ENCODE assay signal across 10 cellular contexts in the genomic region with DNA sequence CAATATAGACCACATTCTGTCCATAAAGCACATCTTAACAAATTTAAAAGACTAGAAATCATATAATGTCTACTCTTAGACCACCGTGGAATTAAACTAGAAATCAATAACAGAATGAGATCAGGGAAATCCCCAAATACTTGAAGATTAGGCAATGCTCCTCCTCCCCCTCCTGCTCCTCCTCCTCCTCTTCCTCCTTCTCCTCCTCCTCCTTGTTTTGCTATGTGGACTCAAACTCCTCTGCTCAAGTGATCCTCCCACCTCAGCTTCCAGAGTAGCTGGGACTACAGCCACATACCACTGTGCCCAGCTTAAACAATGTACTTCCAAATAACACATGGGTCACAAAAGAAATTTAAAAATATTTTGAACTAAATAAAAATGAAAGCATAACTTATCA.
"Had no signal": no experiment of that assay in that cellular context is flagged by ENCODE, and none has a peak within 500 bp of the region (broad histone marks: within the 10 kb centered on the region; RNA-seq: fewer than 3 reads in every experiment).

No MANE protein-coding gene starts in this region.

- H3K9ac ChIP-seq: KMS-11 had no signal

- FAIRE-seq: HepG2, HTR-8/SVneo, K562 had no signal

- H3K27ac Mint-ChIP-seq: IgD-negative memory B cell had no signal

- H3K4me1 Mint-ChIP-seq: IgD-negative memory B cell had no signal

- H3K4me3 Mint-ChIP-seq: IgD-negative memory B cell had no signal

- DNase-seq: IMR-90, Karpas-422, KBM-7, KG1 had no signal

- H3K4me2 ChIP-seq: KMS-11 had no signal

- H3K36me3 Mint-ChIP-seq: IgD-negative memory B cell had no signal

- H3K4me3 ChIP-seq: K562 had no signal

- ATAC-seq: HepG2, K562 had no signal

- H3K27ac ChIP-seq: HL-60, KMS-11 had no signal
